12 cellular contexts compared by ENCODE assay signal in the genomic region with DNA sequence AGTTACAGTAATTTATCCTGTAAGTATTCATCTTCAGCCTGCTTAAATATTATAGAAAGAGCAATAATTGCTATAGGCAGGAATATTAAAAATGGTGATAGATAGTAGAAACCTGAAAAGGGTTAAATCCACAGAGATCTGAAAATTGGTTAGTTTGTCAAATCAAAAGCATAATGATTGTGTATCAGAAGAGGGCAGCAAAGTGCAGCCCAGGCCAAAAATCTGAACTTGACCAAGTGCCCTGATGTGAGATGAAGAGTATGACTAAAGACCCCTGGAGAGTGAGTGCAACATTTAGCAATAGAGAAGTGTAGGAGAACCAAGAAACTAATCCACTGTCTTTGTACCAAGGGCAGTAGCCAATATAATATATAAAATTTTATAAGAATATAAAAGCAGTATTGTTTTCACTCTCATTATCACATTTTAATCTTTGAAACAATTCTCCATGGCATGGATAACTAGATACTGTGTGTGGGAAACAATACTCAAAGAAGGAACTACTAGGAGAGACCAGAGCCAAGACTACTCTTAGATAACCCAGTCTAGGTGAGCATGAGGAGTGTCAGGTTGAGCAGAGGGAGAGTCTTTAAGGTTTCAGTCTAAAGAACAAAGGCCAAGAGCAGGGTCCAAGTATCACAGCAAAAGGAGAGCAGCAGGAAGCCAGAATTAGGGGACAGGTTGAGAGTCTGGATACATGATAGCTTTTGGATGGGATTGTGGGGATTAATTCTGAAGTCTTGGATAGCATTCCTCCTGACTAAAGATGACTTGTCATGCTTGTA.
DNase-seq lines count a peak whose midpoint lies in the region; ATAC-seq and TF ChIP-seq lines count a peak whose summit lies in the region.
"Had no signal": no experiment of that assay in that cellular context is flagged by ENCODE, and none has a peak within 500 bp of the region (broad histone marks: within the 10 kb centered on the region; RNA-seq: fewer than 3 reads in every experiment).

No MANE protein-coding gene starts in this region.

- BruUV-seq in Panc1 (replicated peaks; lab: Mats Ljungman, UMichigan): no TSS peak

- in situ Hi-C loops in Panc1 (cut with HindIII; ENCODE audit: low pct_unique_long_range_greater_than_20kb, low sequenced_read_pairs): no loop called here

- H3K27ac ChIP-seq in right cardiac atrium (ENCODE audit: low read length): no peak overlapping the region
- no peak overlapping the region for H3K27ac ChIP-seq in Panc1 (ENCODE audit: low read length)
- H3K27ac ChIP-seq in foreskin keratinocyte: no peak overlapping the region
- no peak overlapping the region for H3K27ac ChIP-seq in spleen
- H3K27ac ChIP-seq: SK-N-MC had no signal

- H3K4me1 ChIP-seq in right cardiac atrium (ENCODE audit: control insufficient read depth, insufficient read depth, low read length): peaks cover 2% of the 10 kb centered on the region
- H3K4me1 ChIP-seq in Panc1 (ENCODE audit: control insufficient read depth, insufficient read depth, low read length): no peaks in the 10 kb centered on the region
- H3K4me1 ChIP-seq in foreskin keratinocyte: peaks cover 7% of the 10 kb centered on the region
- H3K4me1 ChIP-seq in spleen: peaks cover 0 to 4% (median 0%) of the 10 kb centered on the region in 6 donors

- TF ChIP-seq CTCF in Panc1 (IDR thresholded peaks at IDR 0.05) (peak; percentile 49), foreskin keratinocyte (conservative IDR thresholded peaks at IDR 0.05) (peak; percentile 62), spleen (IDR thresholded peaks at IDR 0.05 in 8 of 11, conservative IDR thresholded peaks at IDR 0.05 in 3 of 11) (peak in 2 of 11 experiments; percentile 14 to 15)

- H3K27me3 Mint-ChIP-seq in activated T-helper 2 cell treated with anti-CD3 and anti-CD28 coated beads, Interferon-gamma antibody, Interleukin-2, Interleukin-4, amounts not matched to agents 10 μg/mL and 5 μg/mL and 100 μg/mL, durations not matched to agents 14 hours and 24 hours and 36 hours (ENCODE audit: low read depth): no peaks in the 10 kb centered on the region

- H3K4me3 Mint-ChIP-seq in activated T-helper 2 cell treated with anti-CD3 and anti-CD28 coated beads, Interferon-gamma antibody, Interleukin-2, Interleukin-4, amounts not matched to agents 10 μg/mL and 5 μg/mL and 100 μg/mL, durations not matched to agents 14 hours and 24 hours and 36 hours (ENCODE audit: low read depth): no peak overlapping the region

- no peak overlapping the region for H3K27ac Mint-ChIP-seq in activated T-helper 2 cell treated with anti-CD3 and anti-CD28 coated beads, Interferon-gamma antibody, Interleukin-2, Interleukin-4, amounts not matched to agents 10 μg/mL and 5 μg/mL and 100 μg/mL, durations not matched to agents 14 hours and 24 hours and 36 hours

- H3K9me3 ChIP-seq in right cardiac atrium (ENCODE audit: control insufficient read depth, low read length): no peaks in the 10 kb centered on the region
- no peaks in the 10 kb centered on the region for H3K9me3 ChIP-seq in Panc1 (ENCODE audit: control insufficient read depth, insufficient read depth, low read depth, low read length)
- no peaks in the 10 kb centered on the region for H3K9me3 ChIP-seq in spleen

- no peaks in the 10 kb centered on the region for H3K4me1 Mint-ChIP-seq in activated T-helper 2 cell treated with anti-CD3 and anti-CD28 coated beads, Interferon-gamma antibody, Interleukin-2, Interleukin-4, amounts not matched to agents 10 μg/mL and 5 μg/mL and 100 μg/mL, durations not matched to agents 14 hours and 24 hours and 36 hours (ENCODE audit: low read depth)

- H3K36me3 ChIP-seq in Panc1 (ENCODE audit: control insufficient read depth, insufficient read depth, low read length): no peaks in the 10 kb centered on the region
- no peaks in the 10 kb centered on the region for H3K36me3 ChIP-seq in spleen

- CTCF ChIA-PET in Panc1 (lab: Charles Lee): no interaction called here

- intact Hi-C loops in Right ventricle myocardium superior (cut with DNase I) (loop anchor here (5.0 kb wide), 1 partner anchor 153 kb away; no protein-coding TSS in a partner anchor), right cardiac atrium (cut with DNase I) (no loop called here), Panc1 (cut with micrococcal nuclease; ENCODE audit: unreplicated experiment) (no loop called here), spleen (cut with DNase I; ENCODE audit: low total_unique reads) (loop anchor here (10.0 kb wide), 1 partner anchor 155 kb away; no protein-coding TSS in a partner anchor)
- intact Hi-C loops in activated T-helper 2 cell treated with anti-CD3 and anti-CD28 coated beads, Interferon-gamma antibody, Interleukin-2, Interleukin-4, amounts not matched to agents 10 μg/mL and 5 μg/mL and 100 μg/mL, durations not matched to agents 14 hours and 24 hours and 36 hours (cut with micrococcal nuclease): no loop called here

- ATAC-seq in Right ventricle myocardium superior (ENCODE audit: poor library complexity) (peak; percentile 36), right cardiac atrium (no peak), Panc1 (no peak), foreskin keratinocyte (peak; percentile 23), HG02840 (IDR thresholded peaks at IDR 0.05; ENCODE audit: low FRiP score, unreplicated experiment) (no peak)

- POLR2A ChIA-PET in Panc1 (lab: Charles Lee): no interaction called here

- no peaks in the 10 kb centered on the region for H3K9me3 Mint-ChIP-seq in activated T-helper 2 cell treated with anti-CD3 and anti-CD28 coated beads, Interferon-gamma antibody, Interleukin-2, Interleukin-4, amounts not matched to agents 10 μg/mL and 5 μg/mL and 100 μg/mL, durations not matched to agents 14 hours and 24 hours and 36 hours

- no peaks in the 10 kb centered on the region for H3K36me3 Mint-ChIP-seq in activated T-helper 2 cell treated with anti-CD3 and anti-CD28 coated beads, Interferon-gamma antibody, Interleukin-2, Interleukin-4, amounts not matched to agents 10 μg/mL and 5 μg/mL and 100 μg/mL, durations not matched to agents 14 hours and 24 hours and 36 hours (ENCODE audit: low read depth)

- no peak for TF ChIP-seq POLR2A in spleen (IDR thresholded peaks at IDR 0.05)

- DNase-seq in Right ventricle myocardium superior (no peak), right cardiac atrium (no peak), Panc1 (ENCODE audit: low read depth, low spot score) (no peak), foreskin keratinocyte (no peak), spleen (no peak), dedifferentiated amniotic fluid mesenchymal stem cell (ENCODE audit: extremely low spot score) (no peak)
- no peak for DNase-seq in activated T-helper 2 cell treated with anti-CD3 and anti-CD28 coated beads, Interferon-gamma antibody, Interleukin-2, Interleukin-4, amounts not matched to agents 10 μg/mL and 5 μg/mL and 100 μg/mL, durations not matched to agents 14 hours and 24 hours and 36 hours (ENCODE audit: low spot score)
- DNase-seq: activated effector memory CD4-positive, alpha-beta T cell treated with Interleukin-2 at 50 U/mL for 16 hours; COR-L47; retina had no signal

- no peaks in the 10 kb centered on the region for H3K27me3 ChIP-seq in right cardiac atrium (ENCODE audit: control insufficient read depth, insufficient read depth)
- no peaks in the 10 kb centered on the region for H3K27me3 ChIP-seq in Panc1 (ENCODE audit: control insufficient read depth, insufficient read depth, low read length)
- H3K27me3 ChIP-seq in foreskin keratinocyte: no peaks in the 10 kb centered on the region
- no peaks in the 10 kb centered on the region for H3K27me3 ChIP-seq in spleen (replicated peaks in 1 of 7)

- H3K4me3 ChIP-seq in right cardiac atrium (ENCODE audit: low read length) (no peak overlapping the region), Panc1 (ENCODE audit: low read depth in 2 of 2, low read length in 2 of 2) (no peak overlapping the region), spleen (no peak overlapping the region)
- H3K4me3 ChIP-seq: SK-N-MC had no signal

Comparison
In these comparisons a context has a peak if more than half of its experiments do, and no peak if none do; other contexts are left out.
1. ATAC-seq: peak in Right ventricle myocardium superior (single experiment) and foreskin keratinocyte (single experiment); none in right cardiac atrium (0 of 2), Panc1 (single experiment) and HG02840 (single experiment).
2. intact Hi-C loops: an anchor here in Right ventricle myocardium superior (5.0 kb wide) and spleen (10.0 kb wide); none called in right cardiac atrium, Panc1 and activated T-helper 2 cell treated with anti-CD3 and anti-CD28 coated beads, Interferon-gamma antibody, Interleukin-2, Interleukin-4, amounts not matched to agents 10 μg/mL and 5 μg/mL and 100 μg/mL, durations not matched to agents 14 hours and 24 hours and 36 hours.